ENCODE assay signal across 24 cellular contexts in the genomic region with DNA sequence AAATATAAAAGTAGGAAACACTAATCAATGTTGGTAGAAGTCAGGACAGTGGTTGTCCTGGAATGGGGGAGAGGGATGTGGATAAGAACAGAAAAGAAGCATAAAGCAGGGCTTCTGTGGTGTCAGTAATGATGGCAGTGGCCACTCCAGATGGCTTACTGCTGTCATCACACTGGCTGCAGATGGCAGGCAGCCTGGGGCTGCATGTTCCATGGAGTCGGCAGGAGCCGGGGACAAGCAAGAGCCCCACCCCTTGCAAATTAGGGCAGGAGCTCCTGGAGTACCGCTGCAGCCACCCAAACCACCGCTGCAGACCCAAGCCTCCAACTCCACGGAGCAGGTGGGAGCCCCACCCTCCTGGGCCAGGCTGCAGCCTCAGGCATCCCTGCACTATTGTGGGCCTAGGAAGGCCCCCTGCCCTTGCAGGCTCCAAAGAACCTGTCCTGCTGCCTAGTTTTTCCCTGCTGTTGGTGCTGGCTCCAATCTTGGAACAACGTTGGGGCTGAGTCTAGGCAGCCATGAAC. TPM values are rescaled to one million over a fixed set of nuclear protein-coding genes. Genes with fewer than 3 reads are reported as not detected.
DNase-seq lines count a peak whose midpoint lies in the region; TF ChIP-seq lines count a peak whose summit lies in the region.
"Had no signal": no experiment of that assay in that cellular context is flagged by ENCODE, and none has a peak within 500 bp of the region (broad histone marks: within the 10 kb centered on the region; RNA-seq: fewer than 3 reads in every experiment).

No MANE protein-coding gene starts in this region.

- H3K36me3 ChIP-seq in neuronal stem cell (replicated peaks in 1 of 2; ENCODE audit: control insufficient read depth in 2 of 2, insufficient read depth in 2 of 2, low read length in 2 of 2): no peaks in the 10 kb centered on the region
- no peaks in the 10 kb centered on the region for H3K36me3 ChIP-seq in smooth muscle cell (ENCODE audit: low read depth)
- H3K36me3 ChIP-seq: Peyer's patch had no signal

- no peak overlapping the region for H2AK5ac ChIP-seq in neuronal stem cell (ENCODE audit: low read depth, low read length)

- H3K9me3 ChIP-seq in neuronal stem cell (replicated peaks in 1 of 2; ENCODE audit: control insufficient read depth in 2 of 2, insufficient read depth in 1 of 2, low read depth in 1 of 2, low read length in 2 of 2): no peaks in the 10 kb centered on the region
- no peaks in the 10 kb centered on the region for H3K9me3 ChIP-seq in smooth muscle cell (replicated peaks; ENCODE audit: low read depth)
- H3K9me3 ChIP-seq: Peyer's patch had no signal

- no peak overlapping the region for H3K23ac ChIP-seq in neuronal stem cell (ENCODE audit: low read depth, low read length, poor library complexity)

- no peaks in the 10 kb centered on the region for H3K27me3 ChIP-seq in neuronal stem cell (ENCODE audit: control insufficient read depth in 3 of 3, insufficient read depth in 3 of 3, low read depth in 1 of 3, low read length in 3 of 3)
- H3K27me3 ChIP-seq in smooth muscle cell (ENCODE audit: low read depth): peaks cover 5% of the 10 kb centered on the region
- H3K27me3 ChIP-seq: Peyer's patch had no signal

- no peaks in the 10 kb centered on the region for H3K36me3 Mint-ChIP-seq in activated CD4-positive, alpha-beta memory T cell treated with anti-CD3 and anti-CD28 coated beads, Interleukin-2, amount 10 ng/mL, durations not matched to agents 7 days and 5 days (ENCODE audit: low read depth)
- H3K36me3 Mint-ChIP-seq: CD8-positive, alpha-beta memory T cell; T-cell had no signal

- H3K27ac Mint-ChIP-seq in activated CD4-positive, alpha-beta memory T cell treated with anti-CD3 and anti-CD28 coated beads, Interleukin-2, amount 10 ng/mL, durations not matched to agents 7 days and 5 days: no peak overlapping the region
- H3K27ac Mint-ChIP-seq: CD8-positive, alpha-beta memory T cell; T-cell had no signal

- DNase-seq in DMS 273 (lab: John Stamatoyannopoulos, UW; ENCODE audit: unreplicated experiment) (peak; percentile 92), NCI-H1694 treated with DMSO at 0.1 percent for 48 hours (lab: John Stamatoyannopoulos, UW) (peak; percentile 87), NCI-H69 (lab: John Stamatoyannopoulos, UW) (peak; percentile 32), neuronal stem cell (ENCODE audit: low spot score) (no peak), KG1 (lab: John Stamatoyannopoulos, UW) (no peak), NOMO-1 treated with dmso at 0.1 percent for 144 hours (lab: John Stamatoyannopoulos, UW; ENCODE audit: unreplicated experiment) (no peak), smooth muscle cell (lab: John Stamatoyannopoulos, UW; ENCODE audit: unreplicated experiment) (no peak)
- DNase-seq in activated CD4-positive, alpha-beta memory T cell treated with anti-CD3 and anti-CD28 coated beads, Interleukin-2, amount 10 ng/mL, durations not matched to agents 7 days and 5 days: no peak
- DNase-seq: AML-193; CD8-positive, alpha-beta memory T cell; EL; KBM-7; NCI-H1105; NCI-H2081 treated with DMSO at 0.1 percent for 48 hours; NCI-H510A; NCI-H82; Peyer's patch; T-cell had no signal

- H3K9me3 Mint-ChIP-seq in activated CD4-positive, alpha-beta memory T cell treated with anti-CD3 and anti-CD28 coated beads, Interleukin-2, amount 10 ng/mL, durations not matched to agents 7 days and 5 days: no peaks in the 10 kb centered on the region
- H3K9me3 Mint-ChIP-seq: CD8-positive, alpha-beta memory T cell had no signal

- H2BK12ac ChIP-seq in neuronal stem cell (ENCODE audit: low read length): no peak overlapping the region

- H2BK5ac ChIP-seq in neuronal stem cell (ENCODE audit: low read length): no peak overlapping the region

- H3K4me2 ChIP-seq in neuronal stem cell (ENCODE audit: insufficient read depth, low read length, poor library complexity, severe bottlenecking) (no peak overlapping the region), smooth muscle cell (no peak overlapping the region)

- H3K4me1 Mint-ChIP-seq in activated CD4-positive, alpha-beta memory T cell treated with anti-CD3 and anti-CD28 coated beads, Interleukin-2, amount 10 ng/mL, durations not matched to agents 7 days and 5 days: no peaks in the 10 kb centered on the region
- H3K4me1 Mint-ChIP-seq: CD8-positive, alpha-beta memory T cell; T-cell had no signal

- H3K4me3 Mint-ChIP-seq in activated CD4-positive, alpha-beta memory T cell treated with anti-CD3 and anti-CD28 coated beads, Interleukin-2, amount 10 ng/mL, durations not matched to agents 7 days and 5 days: no peak overlapping the region
- H3K4me3 Mint-ChIP-seq: CD8-positive, alpha-beta memory T cell; T-cell had no signal

- peak overlapping the region; percentile 32 for H3K18ac ChIP-seq in neuronal stem cell (ENCODE audit: low read length)

- H3K79me2 ChIP-seq in smooth muscle cell (ENCODE audit: low read depth): no peaks in the 10 kb centered on the region

- CTCF ChIA-PET in activated CD4-positive, alpha-beta memory T cell treated with anti-CD3 and anti-CD28 coated beads, Interleukin-2, amount 10 ng/mL, durations not matched to agents 7 days and 5 days (lab: Charles Lee): no interaction called here

- no peak overlapping the region for H3K4ac ChIP-seq in neuronal stem cell (ENCODE audit: low read length)

- H3K14ac ChIP-seq in neuronal stem cell (ENCODE audit: low read length): no peak overlapping the region

- no peak for TF ChIP-seq CTCF in smooth muscle cell (IDR thresholded peaks at IDR 0.05; ENCODE audit: borderline replicate concordance, insufficient read depth, poor library complexity, severe bottlenecking)

- no CpG with 5 or more reads among the region's 6 CpGs for WGBS in neuronal stem cell (ENCODE audit: extremely low coverage in 2 of 2, insufficient read length in 2 of 2, insufficient replicate concordance in 1 of 2), 2 donors
- WGBS in smooth muscle cell (ENCODE audit: low lambda C conversion rate): 64% methylated on average over 6 of the region's 6 CpGs

- H4K91ac ChIP-seq in neuronal stem cell (ENCODE audit: low read depth, low read length, poor library complexity): no peak overlapping the region

- no peaks in the 10 kb centered on the region for H3F3A ChIP-seq in smooth muscle cell (ENCODE audit: low read depth)

- no peaks in the 10 kb centered on the region for H3K27me3 Mint-ChIP-seq in activated CD4-positive, alpha-beta memory T cell treated with anti-CD3 and anti-CD28 coated beads, Interleukin-2, amount 10 ng/mL, durations not matched to agents 7 days and 5 days

- H2BK15ac ChIP-seq in neuronal stem cell (ENCODE audit: low read length): no peak overlapping the region

- POLR2A ChIA-PET in activated CD4-positive, alpha-beta memory T cell treated with anti-CD3 and anti-CD28 coated beads, Interleukin-2, amount 10 ng/mL, durations not matched to agents 7 days and 5 days (lab: Charles Lee): no interaction called here

- no peaks in the 10 kb centered on the region for H3K79me1 ChIP-seq in neuronal stem cell (ENCODE audit: low read depth, low read length)

- no peaks in the 10 kb centered on the region for H3K4me1 ChIP-seq in neuronal stem cell (ENCODE audit: control insufficient read depth in 2 of 2, insufficient read depth in 1 of 2, low read depth in 1 of 2, low read length in 2 of 2)
- H3K4me1 ChIP-seq in smooth muscle cell (ENCODE audit: low read depth): no peaks in the 10 kb centered on the region
- H3K4me1 ChIP-seq: Peyer's patch had no signal

- H3K9ac ChIP-seq in neuronal stem cell (ENCODE audit: low read depth, low read length, poor library complexity): no peak overlapping the region
- no peak overlapping the region for H3K9ac ChIP-seq in smooth muscle cell (ENCODE audit: low read depth)

- H2BK120ac ChIP-seq in neuronal stem cell (ENCODE audit: low read depth, low read length): no peak overlapping the region

- H3K4me3 ChIP-seq in neuronal stem cell (ENCODE audit: low read length in 2 of 2) (no peak overlapping the region), smooth muscle cell (no peak overlapping the region)
- H3K4me3 ChIP-seq: GM12878, Peyer's patch had no signal

- H4K20me1 ChIP-seq in smooth muscle cell (ENCODE audit: low read depth): no peaks in the 10 kb centered on the region

- H4K8ac ChIP-seq in neuronal stem cell (ENCODE audit: low read depth, low read length): no peak overlapping the region

- H2AFZ ChIP-seq in neuronal stem cell (ENCODE audit: low read length) (no peak overlapping the region), smooth muscle cell (ENCODE audit: low read depth) (no peak overlapping the region)

- H3K27ac ChIP-seq in neuronal stem cell (replicated peaks; ENCODE audit: low read length) (no peak overlapping the region), smooth muscle cell (ENCODE audit: low read depth) (no peak overlapping the region)
- H3K27ac ChIP-seq: C4-2B, Peyer's patch had no signal

RNA-seq across cellular contexts. Expression of gene SLC5A8, which starts 28.8 kb away (rescaled TPM):
- polyA plus RNA-seq in neuronal stem cell (2013, experiment 1 of 2): 0.01 TPM
- polyA plus RNA-seq in neuronal stem cell (2013, experiment 2 of 2): 0.01 TPM
- not detected for total RNA-seq in activated CD4-positive, alpha-beta memory T cell treated with anti-CD3 and anti-CD28 coated beads, Interleukin-2, amount 10 ng/mL, durations not matched to agents 7 days and 5 days
- total RNA-seq in smooth muscle cell: not detected in 2 replicates
- not detected in 2 replicates for polyA plus RNA-seq in smooth muscle cell
- total RNA-seq: A172; CD8-positive, alpha-beta memory T cell; GM12878; HepG2; OCI-LY7; T-cell had no signal
- polyA plus RNA-seq: AG04450; CD8-positive, alpha-beta memory T cell; GM12878; HepG2 had no signal

RNA-seq across cellular contexts. Expression of gene UTP20, which starts 41.0 kb away (rescaled TPM):
- polyA plus RNA-seq in neuronal stem cell (2013, experiment 1 of 2): 3.0 TPM
- polyA plus RNA-seq in neuronal stem cell (2013, experiment 2 of 2): 2.9 TPM
- total RNA-seq in activated CD4-positive, alpha-beta memory T cell treated with anti-CD3 and anti-CD28 coated beads, Interleukin-2, amount 10 ng/mL, durations not matched to agents 7 days and 5 days: 1 to 10 TPM; 7.6 to 9.1 TPM
- 11.9 and 12.0 TPM in 2 replicates for total RNA-seq in smooth muscle cell
- polyA plus RNA-seq in smooth muscle cell: 1.6 and 1.7 TPM in 2 replicates

Comparison
In these comparisons a context has a peak if more than half of its experiments do, and no peak if none do; other contexts are left out.
1. DNase-seq: peak in DMS 273 (single experiment), NCI-H1694 treated with DMSO at 0.1 percent for 48 hours (single experiment) and NCI-H69 (single experiment); none in neuronal stem cell (single experiment), KG1 (single experiment), activated CD4-positive, alpha-beta memory T cell treated with anti-CD3 and anti-CD28 coated beads, Interleukin-2, amount 10 ng/mL, durations not matched to agents 7 days and 5 days (single experiment), NOMO-1 treated with dmso at 0.1 percent for 144 hours (single experiment) and smooth muscle cell (single experiment).